In the genomic region with DNA sequence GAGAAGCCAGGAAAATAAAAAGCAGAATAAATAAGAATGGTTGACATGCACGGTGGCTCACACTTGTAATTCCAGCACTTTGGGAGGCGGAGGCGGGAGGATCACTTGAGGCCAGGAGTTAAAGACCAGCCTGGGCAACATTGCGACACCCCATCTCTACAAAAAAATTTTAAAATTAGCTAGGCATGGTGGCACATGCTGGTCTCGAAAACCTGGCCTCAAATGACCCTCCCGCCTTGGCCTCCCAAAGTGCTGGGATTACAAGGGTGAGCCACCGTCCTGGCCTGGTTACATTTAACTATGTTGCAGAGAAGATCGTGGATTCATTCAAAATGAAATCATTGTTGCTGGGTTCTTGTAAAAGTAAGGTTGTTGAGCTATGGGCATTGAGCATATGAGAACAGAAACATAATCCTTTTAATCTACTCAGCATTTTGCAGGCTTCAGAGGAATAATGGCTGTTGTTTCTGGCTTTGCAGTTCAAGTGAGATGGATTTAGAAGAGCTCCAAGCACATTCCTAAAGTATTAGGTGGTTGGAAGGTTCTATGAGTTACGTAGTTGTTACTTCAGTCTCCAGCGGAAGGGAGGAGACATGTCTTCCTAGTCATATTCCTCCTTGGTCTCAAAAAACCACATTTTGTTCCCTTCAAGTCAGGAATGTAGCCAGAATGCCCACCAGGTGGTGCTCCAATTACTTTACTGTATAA, we compare ENCODE assay signal across 8 cellular contexts. TPM values are rescaled to one million over a fixed set of nuclear protein-coding genes. Genes with fewer than 3 reads are reported as not detected.
A peak's percentile ranks its signal among the peaks of the same experiment; 100 is the strongest.
DNase-seq lines count a peak whose midpoint lies in the region; ATAC-seq, FAIRE-seq and TF ChIP-seq lines count a peak whose summit lies in the region.

No MANE protein-coding gene starts in this region.

- no peaks in the 10 kb centered on the region for H4K20me1 ChIP-seq in PC-3 (ENCODE audit: low read length)

- no peak overlapping the region for H3K4me3 ChIP-seq in PC-3 (ENCODE audit: low read length)
- H3K4me3 ChIP-seq in astrocyte of the spinal cord (ENCODE audit: low read depth, low read length), result no peak overlapping the region
- no peak overlapping the region for H3K4me3 ChIP-seq in kidney (ENCODE audit: low read length in 2 of 2)

- peak overlapping the region; percentile 65 for H3K4me2 ChIP-seq in PC-3 (ENCODE audit: low read length)

- H3F3A ChIP-seq in PC-3 (ENCODE audit: low read length, unreplicated experiment), result no peaks in the 10 kb centered on the region

- no peaks in the 10 kb centered on the region for H3K4me1 Mint-ChIP-seq in CD4-positive, alpha-beta T cell (ENCODE audit: low read depth)

- no peaks in the 10 kb centered on the region for H3K9me3 Mint-ChIP-seq in CD4-positive, alpha-beta T cell

- peaks cover 5% of the 10 kb centered on the region for H3K27me3 Mint-ChIP-seq in CD4-positive, alpha-beta T cell

- no peak for FAIRE-seq in kidney (lab: Jason Lieb, UNC)

- in situ Hi-C loops in astrocyte of the spinal cord (cut with HindIII; ENCODE audit: low sequenced_read_pairs), result no loop called here

- no peaks in the 10 kb centered on the region for H3K36me3 ChIP-seq in PC-3 (ENCODE audit: low read depth, low read length)
- H3K36me3 ChIP-seq in kidney (ENCODE audit: control insufficient read depth in 1 of 2, insufficient read depth in 2 of 2, low read length in 2 of 2), result no peaks in the 10 kb centered on the region

- H3K36me3 Mint-ChIP-seq in CD4-positive, alpha-beta T cell (ENCODE audit: low read depth), result no peaks in the 10 kb centered on the region

- H3K9me3 ChIP-seq in CD4-positive, alpha-beta T cell (ENCODE audit: control insufficient read depth, low read length), result no peaks in the 10 kb centered on the region
- H3K9me3 ChIP-seq in PC-3 (ENCODE audit: low read length), result no peaks in the 10 kb centered on the region
- H3K9me3 ChIP-seq in kidney (ENCODE audit: control insufficient read depth in 1 of 2, low read length in 2 of 2), result no peaks in the 10 kb centered on the region

- peak overlapping the region; percentile 28 for H2AFZ ChIP-seq in PC-3 (ENCODE audit: low read length)

- no peak overlapping the region for H3K4me3 Mint-ChIP-seq in CD4-positive, alpha-beta T cell

- no peak overlapping the region for H3K9ac ChIP-seq in PC-3 (ENCODE audit: low read length)
- no peak overlapping the region for H3K9ac ChIP-seq in kidney (ENCODE audit: low read length in 2 of 2)

- intact Hi-C loops in CD4-positive, alpha-beta T cell (cut with DNase I, micrococcal nuclease), result loop anchor here (1.0 to 2.0 kb wide), 2 partner anchors 49 kb away; a partner anchor contains a TSS
- intact Hi-C loops in PC-3 (cut with micrococcal nuclease) (loop anchor here (1.0 to 5.0 kb wide), 4 partner anchors 25 to 95 kb away; a partner anchor contains a TSS), kidney (cut with DNase I) (no loop called here), posterior cingulate gyrus (cut with DNase I) (no loop called here)

- BruUV-seq in PC-3 (replicated peaks; lab: Mats Ljungman, UMichigan), result no TSS peak

- no peaks in the 10 kb centered on the region for H3K79me2 ChIP-seq in PC-3 (ENCODE audit: low read length)

- TF ChIP-seq CTCF in CD4-positive, alpha-beta T cell (IDR thresholded peaks at IDR 0.05), result peak; percentile 57
- TF ChIP-seq CTCF in PC-3 (conservative IDR thresholded peaks at IDR 0.05; ENCODE audit: low read depth, low read length), result peak; percentile 90
- peak; percentile 62 for TF ChIP-seq CTCF in astrocyte of the spinal cord (IDR thresholded peaks at IDR 0.05; ENCODE audit: low read depth, low read length)
- peak; percentile 44 for TF ChIP-seq CTCF in kidney (IDR thresholded peaks at IDR 0.05; ENCODE audit: borderline replicate concordance, extremely low read depth, insufficient read depth)

- H3K9me2 ChIP-seq in PC-3 (replicated peaks; ENCODE audit: low read length), result no peaks in the 10 kb centered on the region

- H3K27me3 ChIP-seq in CD4-positive, alpha-beta T cell (ENCODE audit: control insufficient read depth, insufficient read depth, low read length), result peaks cover 4% of the 10 kb centered on the region
- H3K27me3 ChIP-seq in PC-3 (ENCODE audit: low read length), result no peaks in the 10 kb centered on the region

- H3K4me1 ChIP-seq in PC-3 (ENCODE audit: insufficient read depth, low read length) (peaks cover 40% of the 10 kb centered on the region), kidney (ENCODE audit: control insufficient read depth in 1 of 2, insufficient read depth in 1 of 2, low read depth in 1 of 2, low read length in 2 of 2) (no peaks in the 10 kb centered on the region)

- POLR2A ChIA-PET in CD4-positive, alpha-beta T cell (lab: Charles Lee), result no interaction called here
- POLR2A ChIA-PET in PC-3 (lab: Charles Lee; ENCODE audit: unreplicated experiment), result no interaction called here

- ATAC-seq in CD4-positive, alpha-beta T cell (ENCODE audit: poor library complexity), result no peak
- ATAC-seq in PC-3, result peak; percentile 96

- no peak overlapping the region for H3K27ac ChIP-seq in CD4-positive, alpha-beta T cell (ENCODE audit: low read depth, low read length)
- H3K27ac ChIP-seq in PC-3 (ENCODE audit: low read length) (peak overlapping the region; percentile 70), kidney (ENCODE audit: low read depth in 2 of 2, low read length in 2 of 2) (no peak overlapping the region)

- peak in 9 of 10 experiments; percentile 4 to 37 (median 14) for DNase-seq in CD4-positive, alpha-beta T cell
- DNase-seq in H4 (ENCODE audit: low spot score), result peak; percentile 97
- peak; percentile 97 for DNase-seq in PC-3
- peak; percentile 99 for DNase-seq in astrocyte of the spinal cord (ENCODE audit: low read depth, low spot score)
- no peak for DNase-seq in kidney
- peak; percentile 2 to 22 (median 3) for DNase-seq in stimulated activated CD4-positive, alpha-beta T cell treated with anti-CD3 and anti-CD28 coated beads, TNF-alpha, amount 100 ng/mL, for 24 hours (ENCODE audit: low read depth in 3 of 3)
- DNase-seq in posterior cingulate gyrus, result no peak
- no peak for DNase-seq in NCI-H2029 treated with DMSO at 0.1 percent for 48 hours (lab: John Stamatoyannopoulos, UW)

- H3K27ac Mint-ChIP-seq in CD4-positive, alpha-beta T cell, result no peak overlapping the region

- CTCF ChIA-PET in CD4-positive, alpha-beta T cell (lab: Charles Lee), result interaction anchor here (1.2 kb wide), 1 partner anchor 49 kb away, joined by 3 read pairs; no protein-coding TSS in a partner anchor
- CTCF ChIA-PET in PC-3 (lab: Charles Lee), result interaction anchor here (0.6 to 1.1 kb wide), 5 partner anchors 46 to 78 kb away, joined by 3 to 13 read pairs (median 5); a partner anchor contains a TSS

RNA-seq across cellular contexts. Expression of a gene that starts 45.6 kb away (rescaled TPM):
- under 1 TPM; 0.45 to 0.49 TPM for total RNA-seq in CD4-positive, alpha-beta T cell
- 19.9 and 30.9 TPM in 2 replicates for total RNA-seq in H4 (2014; rRNA removed; shearing (Covaris generic))
- 8.2 and 11.2 TPM in 2 replicates for total RNA-seq in PC-3 (2014; rRNA removed)
- 8.0 TPM for total RNA-seq in kidney
- polyA plus RNA-seq in kidney (ENCODE audit: insufficient read depth, low read depth, low replicate concordance), result 6.0 TPM

RNA-seq across cellular contexts. Expression of a gene that starts 49.7 kb away (rescaled TPM):
- 1 to 10 TPM; 8.6 to 8.9 TPM for total RNA-seq in CD4-positive, alpha-beta T cell
- 49.7 and 57.3 TPM in 2 replicates for total RNA-seq in H4 (2014; rRNA removed; shearing (Covaris generic))
- total RNA-seq in PC-3 (2014; rRNA removed), result 26.1 and 48.4 TPM in 2 replicates
- total RNA-seq in kidney, result 9.7 TPM
- 3.0 TPM for polyA plus RNA-seq in kidney (ENCODE audit: insufficient read depth, low read depth, low replicate concordance)

Comparison
In these comparisons a context has a peak if more than half of its experiments do, and no peak if none do; other contexts are left out.
1. DNase-seq: peak in CD4-positive, alpha-beta T cell (9 of 10), H4 (single experiment), PC-3 (single experiment), astrocyte of the spinal cord (single experiment) and stimulated activated CD4-positive, alpha-beta T cell treated with anti-CD3 and anti-CD28 coated beads, TNF-alpha, amount 100 ng/mL, for 24 hours (3 of 3); none in kidney (single experiment), posterior cingulate gyrus (0 of 10) and NCI-H2029 treated with DMSO at 0.1 percent for 48 hours (single experiment).
2. intact Hi-C loops: an anchor here in CD4-positive, alpha-beta T cell (1.0 to 2.0 kb wide) and PC-3 (1.0 to 5.0 kb wide); none called in kidney and posterior cingulate gyrus.
3. Peak in every context shown above with its lines, with median percentiles within 50 percentile points of each other: CTCF ChIP-seq.